8 cellular contexts compared by ENCODE assay signal in genomic region chr16:56193951-56194726, GRCh38. TPM values are rescaled to one million over a fixed set of nuclear protein-coding genes. Genes with fewer than 3 reads are reported as not detected.
DNase-seq lines count a peak whose midpoint lies in the region; ATAC-seq and TF ChIP-seq lines count a peak whose summit lies in the region.

No MANE protein-coding gene starts in this region.

- peak; percentile 72 for ATAC-seq in activated CD8-positive, alpha-beta T cell treated with anti-CD3 and anti-CD28 coated beads for 36 hours
- ATAC-seq in HG03139 (IDR thresholded peaks at IDR 0.05; ENCODE audit: unreplicated experiment) = no peak

- H3K36me3 Mint-ChIP-seq in activated CD8-positive, alpha-beta T cell treated with anti-CD3 and anti-CD28 coated beads for 36 hours (ENCODE audit: low read depth) = no peaks in the 10 kb centered on the region

- H3K27ac Mint-ChIP-seq in activated CD8-positive, alpha-beta T cell treated with anti-CD3 and anti-CD28 coated beads for 36 hours = no peak overlapping the region

- no peaks in the 10 kb centered on the region for H3K27me3 ChIP-seq in layer of hippocampus (ENCODE audit: control insufficient read depth, insufficient read depth, low read length)

- H3K4me3 Mint-ChIP-seq in activated CD8-positive, alpha-beta T cell treated with anti-CD3 and anti-CD28 coated beads for 36 hours = peak overlapping the region; percentile 36

- TF ChIP-seq CTCF in activated CD8-positive, alpha-beta T cell treated with anti-CD3 and anti-CD28 coated beads for 36 hours (IDR thresholded peaks at IDR 0.05) = no peak

- DNase-seq in DMS79 (lab: John Stamatoyannopoulos, UW) = peak; percentile 67
- DNase-seq in NCI-H2029 treated with DMSO at 0.1 percent for 48 hours (lab: John Stamatoyannopoulos, UW) = peak; percentile 27
- peak; percentile 82 for DNase-seq in activated CD8-positive, alpha-beta T cell treated with anti-CD3 and anti-CD28 coated beads for 36 hours
- DNase-seq in dermis microvascular lymphatic vessel endothelial cell (ENCODE audit: low read depth in 2 of 2) = peak; percentile 35 to 70
- DNase-seq in stimulated activated CD4-positive, alpha-beta T cell treated with anti-CD3 and anti-CD28 coated beads, Interleukin-15, amount 100 ng/mL, for 1 hour (ENCODE audit: low read depth in 1 of 2, low spot score in 1 of 2) = peak; percentile 43 to 64
- no peak for DNase-seq in NCI-H1048 (lab: John Stamatoyannopoulos, UW)

- peaks cover 38% of the 10 kb centered on the region for H3K4me1 Mint-ChIP-seq in activated CD8-positive, alpha-beta T cell treated with anti-CD3 and anti-CD28 coated beads for 36 hours (ENCODE audit: low read depth)

- peaks cover 2% of the 10 kb centered on the region for H3K9me3 Mint-ChIP-seq in activated CD8-positive, alpha-beta T cell treated with anti-CD3 and anti-CD28 coated beads for 36 hours

- POLR2A ChIA-PET in activated CD8-positive, alpha-beta T cell treated with anti-CD3 and anti-CD28 coated beads for 36 hours (lab: Charles Lee) = interaction anchor here (0.6 to 0.8 kb wide), 2 partner anchors 14 to 795 kb away, joined by 3 read pairs; no protein-coding TSS in a partner anchor

- peaks cover 62% of the 10 kb centered on the region for H3K27me3 Mint-ChIP-seq in activated CD8-positive, alpha-beta T cell treated with anti-CD3 and anti-CD28 coated beads for 36 hours

- peak overlapping the region; percentile 92 for H3K27ac ChIP-seq in layer of hippocampus (ENCODE audit: low read depth, low read length)

- CTCF ChIA-PET in activated CD8-positive, alpha-beta T cell treated with anti-CD3 and anti-CD28 coated beads for 36 hours (lab: Charles Lee) = interaction anchor here (1.8 kb wide), 1 partner anchor 9 kb away, joined by 4 read pairs; no protein-coding TSS in a partner anchor

- intact Hi-C loops in activated CD8-positive, alpha-beta T cell treated with anti-CD3 and anti-CD28 coated beads for 36 hours (cut with micrococcal nuclease) = loop anchor here (10.0 kb wide), 2 partner anchors 149 to 439 kb away; no protein-coding TSS in a partner anchor

RNA-seq across cellular contexts. Expression of gene GNAO1, which starts 2.9 kb away (rescaled TPM):
- 1 to 10 TPM; 2.3 to 2.4 TPM for total RNA-seq in activated CD8-positive, alpha-beta T cell treated with anti-CD3 and anti-CD28 coated beads for 36 hours
- total RNA-seq in dermis microvascular lymphatic vessel endothelial cell = not detected in 2 replicates
